ENCODE assay signal across 1 cellular context in the genomic region with DNA sequence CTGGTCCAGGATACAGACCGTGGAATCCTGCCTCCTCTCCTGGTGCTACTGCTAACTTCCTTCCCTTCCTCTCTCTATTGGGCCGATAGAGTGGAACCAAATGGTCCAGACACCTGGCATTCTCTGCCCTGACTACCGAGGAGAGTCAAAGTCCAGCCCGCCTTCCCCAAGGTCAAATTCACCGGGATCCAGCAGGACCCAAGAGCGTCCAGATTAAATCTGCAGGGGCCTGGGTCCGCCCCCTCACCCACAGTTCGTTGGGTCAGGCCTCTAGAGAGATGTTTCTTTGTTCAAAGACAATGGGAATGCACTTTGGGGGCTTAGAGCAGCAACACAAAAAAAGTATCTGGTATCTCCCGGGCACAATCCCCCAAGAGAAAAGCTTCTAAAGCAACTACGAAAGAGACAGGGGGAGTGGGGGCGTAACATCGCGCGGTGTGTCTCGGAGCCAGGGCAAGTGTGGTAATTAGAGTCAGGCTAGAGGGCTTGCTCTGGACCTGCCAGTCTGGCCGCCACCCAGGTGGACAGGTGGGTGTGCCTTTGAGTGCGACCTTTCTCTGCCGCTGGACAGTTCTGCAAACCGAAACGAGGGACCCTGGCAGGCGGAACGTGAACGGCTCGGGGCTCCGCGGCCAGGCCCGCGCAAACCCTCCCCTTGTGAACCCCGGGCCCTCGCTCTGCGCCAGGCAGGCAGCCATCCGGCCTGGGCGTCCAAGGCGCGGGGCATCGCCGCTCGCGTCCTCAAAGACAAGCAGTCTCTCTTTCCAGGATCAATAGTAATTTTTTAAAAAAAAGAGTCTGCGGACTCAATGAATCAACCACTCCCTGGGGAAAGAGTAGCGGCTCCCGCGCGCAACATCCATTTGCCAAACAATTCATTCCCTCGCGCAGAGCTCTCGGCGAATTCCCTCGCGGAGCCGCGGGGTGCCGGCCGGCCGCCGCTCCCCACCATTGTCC.
TF ChIP-seq lines count a peak whose summit lies in the region.

No MANE protein-coding gene starts in this region.

TF ChIP-seq in GM23338, 12 proteins besides CTCF, POLR2A, EP300 and RAD21 (continued from another document):
- TF ChIP-seq, protein P1, sequence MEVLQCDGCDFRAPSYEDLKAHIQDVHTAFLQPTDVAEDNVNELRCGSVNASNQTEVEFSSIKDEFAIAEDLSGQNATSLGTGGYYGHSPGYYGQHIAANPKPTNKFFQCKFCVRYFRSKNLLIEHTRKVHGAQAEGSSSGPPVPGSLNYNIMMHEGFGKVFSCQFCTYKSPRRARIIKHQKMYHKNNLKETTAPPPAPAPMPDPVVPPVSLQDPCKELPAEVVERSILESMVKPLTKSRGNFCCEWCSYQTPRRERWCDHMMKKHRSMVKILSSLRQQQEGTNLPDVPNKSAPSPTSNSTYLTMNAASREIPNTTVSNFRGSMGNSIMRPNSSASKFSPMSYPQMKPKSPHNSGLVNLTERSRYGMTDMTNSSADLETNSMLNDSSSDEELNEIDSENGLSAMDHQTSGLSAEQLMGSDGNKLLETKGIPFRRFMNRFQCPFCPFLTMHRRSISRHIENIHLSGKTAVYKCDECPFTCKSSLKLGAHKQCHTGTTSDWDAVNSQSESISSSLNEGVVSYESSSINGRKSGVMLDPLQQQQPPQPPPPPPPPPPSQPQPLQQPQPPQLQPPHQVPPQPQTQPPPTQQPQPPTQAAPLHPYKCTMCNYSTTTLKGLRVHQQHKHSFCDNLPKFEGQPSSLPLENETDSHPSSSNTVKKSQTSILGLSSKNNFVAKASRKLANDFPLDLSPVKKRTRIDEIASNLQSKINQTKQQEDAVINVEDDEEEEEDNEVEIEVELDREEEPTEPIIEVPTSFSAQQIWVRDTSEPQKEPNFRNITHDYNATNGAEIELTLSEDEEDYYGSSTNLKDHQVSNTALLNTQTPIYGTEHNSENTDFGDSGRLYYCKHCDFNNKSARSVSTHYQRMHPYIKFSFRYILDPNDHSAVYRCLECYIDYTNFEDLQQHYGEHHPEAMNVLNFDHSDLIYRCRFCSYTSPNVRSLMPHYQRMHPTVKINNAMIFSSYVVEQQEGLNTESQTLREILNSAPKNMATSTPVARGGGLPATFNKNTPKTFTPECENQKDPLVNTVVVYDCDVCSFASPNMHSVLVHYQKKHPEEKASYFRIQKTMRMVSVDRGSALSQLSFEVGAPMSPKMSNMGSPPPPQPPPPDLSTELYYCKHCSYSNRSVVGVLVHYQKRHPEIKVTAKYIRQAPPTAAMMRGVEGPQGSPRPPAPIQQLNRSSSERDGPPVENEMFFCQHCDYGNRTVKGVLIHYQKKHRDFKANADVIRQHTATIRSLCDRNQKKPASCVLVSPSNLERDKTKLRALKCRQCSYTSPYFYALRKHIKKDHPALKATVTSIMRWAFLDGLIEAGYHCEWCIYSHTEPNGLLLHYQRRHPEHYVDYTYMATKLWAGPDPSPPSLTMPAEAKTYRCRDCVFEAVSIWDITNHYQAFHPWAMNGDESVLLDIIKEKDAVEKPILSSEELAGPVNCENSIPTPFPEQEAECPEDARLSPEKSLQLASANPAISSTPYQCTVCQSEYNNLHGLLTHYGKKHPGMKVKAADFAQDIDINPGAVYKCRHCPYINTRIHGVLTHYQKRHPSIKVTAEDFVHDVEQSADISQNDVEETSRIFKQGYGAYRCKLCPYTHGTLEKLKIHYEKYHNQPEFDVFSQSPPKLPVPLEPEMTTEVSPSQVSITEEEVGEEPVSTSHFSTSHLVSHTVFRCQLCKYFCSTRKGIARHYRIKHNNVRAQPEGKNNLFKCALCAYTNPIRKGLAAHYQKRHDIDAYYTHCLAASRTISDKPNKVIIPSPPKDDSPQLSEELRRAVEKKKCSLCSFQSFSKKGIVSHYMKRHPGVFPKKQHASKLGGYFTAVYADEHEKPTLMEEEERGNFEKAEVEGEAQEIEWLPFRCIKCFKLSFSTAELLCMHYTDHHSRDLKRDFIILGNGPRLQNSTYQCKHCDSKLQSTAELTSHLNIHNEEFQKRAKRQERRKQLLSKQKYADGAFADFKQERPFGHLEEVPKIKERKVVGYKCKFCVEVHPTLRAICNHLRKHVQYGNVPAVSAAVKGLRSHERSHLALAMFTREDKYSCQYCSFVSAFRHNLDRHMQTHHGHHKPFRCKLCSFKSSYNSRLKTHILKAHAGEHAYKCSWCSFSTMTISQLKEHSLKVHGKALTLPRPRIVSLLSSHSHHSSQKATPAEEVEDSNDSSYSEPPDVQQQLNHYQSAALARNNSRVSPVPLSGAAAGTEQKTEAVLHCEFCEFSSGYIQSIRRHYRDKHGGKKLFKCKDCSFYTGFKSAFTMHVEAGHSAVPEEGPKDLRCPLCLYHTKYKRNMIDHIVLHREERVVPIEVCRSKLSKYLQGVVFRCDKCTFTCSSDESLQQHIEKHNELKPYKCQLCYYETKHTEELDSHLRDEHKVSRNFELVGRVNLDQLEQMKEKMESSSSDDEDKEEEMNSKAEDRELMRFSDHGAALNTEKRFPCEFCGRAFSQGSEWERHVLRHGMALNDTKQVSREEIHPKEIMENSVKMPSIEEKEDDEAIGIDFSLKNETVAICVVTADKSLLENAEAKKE (CRISPR knock-in tag; IDR thresholded peaks at IDR 0.05) = no peak
